22 cellular contexts compared by ENCODE assay signal in the genomic region with DNA sequence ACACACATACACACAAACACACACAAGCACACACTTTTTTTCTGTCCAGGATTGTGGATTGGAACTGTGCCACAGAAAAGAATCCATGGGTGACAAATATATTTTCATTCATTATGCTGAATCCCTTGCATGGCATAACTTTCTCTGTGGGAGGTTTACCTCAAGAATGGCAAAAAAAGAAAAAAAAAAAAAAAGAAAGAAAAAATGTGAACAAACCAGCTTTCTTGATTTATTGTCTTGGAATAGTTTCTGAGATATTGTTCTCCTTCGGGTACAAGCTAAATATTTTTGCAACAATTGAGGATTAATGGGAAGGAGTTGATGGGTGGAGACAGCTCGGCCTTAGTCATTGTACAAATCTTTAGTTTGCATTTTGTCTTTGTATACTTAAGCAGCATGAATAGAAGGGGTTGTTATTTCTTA.
DNase-seq lines count a peak whose midpoint lies in the region; ATAC-seq and TF ChIP-seq lines count a peak whose summit lies in the region.
"Had no signal": no experiment of that assay in that cellular context is flagged by ENCODE, and none has a peak within 500 bp of the region (broad histone marks: within the 10 kb centered on the region; RNA-seq: fewer than 3 reads in every experiment).

No MANE protein-coding gene starts in this region.

- ATAC-seq in GM21529 (IDR thresholded peaks at IDR 0.05; ENCODE audit: unreplicated experiment) (no peak), GM18505 (IDR thresholded peaks at IDR 0.05; ENCODE audit: unreplicated experiment) (no peak)
- ATAC-seq: CD8-positive, alpha-beta T cell; heart left ventricle; natural killer cell treated with Interleukin-12 subunit alpha and Interleukin-12 subunit beta and Interleukin-15 and Interleukin-18, amount 100 ng/mL, for 72 hours had no signal

- no peaks in the 10 kb centered on the region for H3K27me3 ChIP-seq in H7 (ENCODE audit: control insufficient read depth, insufficient read depth, low read length)
- H3K27me3 ChIP-seq: heart left ventricle, stomach, vagina had no signal

- TF ChIP-seq CTCF in AG09309 (IDR thresholded peaks at IDR 0.05; ENCODE audit: control insufficient read depth, insufficient read depth, low read depth, low read length, missing control alignments) (no peak), LNCaP clone FGC (IDR thresholded peaks at IDR 0.05; ENCODE audit: control insufficient read depth, extremely low read depth, insufficient read depth) (no peak)

- no peak overlapping the region for H3K4me3 ChIP-seq in AG09309 (ENCODE audit: control insufficient read depth, low read depth, low read length)
- H3K4me3 ChIP-seq in LNCaP clone FGC (ENCODE audit: low read depth, low read length), result peak overlapping the region; percentile 19
- no peak overlapping the region for H3K4me3 ChIP-seq in H7 (ENCODE audit: insufficient read depth, low read depth, low read length)
- H3K4me3 ChIP-seq: heart left ventricle, stomach, vagina had no signal

- H3K36me3 ChIP-seq in H7 (replicated peaks; ENCODE audit: control insufficient read depth, insufficient read depth, low read length), result no peaks in the 10 kb centered on the region
- H3K36me3 ChIP-seq: heart left ventricle, stomach, vagina had no signal

- peak; percentile 32 for DNase-seq in AG09309 (ENCODE audit: low read depth)
- peak; percentile 87 for DNase-seq in LNCaP clone FGC (ENCODE audit: low read depth)
- DNase-seq in brain pericyte (ENCODE audit: low read depth, low spot score), result peak; percentile 53
- DNase-seq in kidney tubule cell (ENCODE audit: low spot score), result peak; percentile 53
- no peak for DNase-seq in NCI-H2227 treated with DMSO at 0.1 percent for 48 hours (lab: John Stamatoyannopoulos, UW)
- no peak for DNase-seq in H7
- DNase-seq: ACHN; activated effector memory CD4-positive, alpha-beta T cell treated with Interleukin-2 at 50 U/mL for 16 hours; anterior cingulate cortex; CD8-positive, alpha-beta T cell; heart left ventricle; islet precursor cell; MV-4-11; NCI-H2029 treated with DMSO at 0.1 percent for 48 hours; NCI-H510A treated with DMSO at 0.1 percent for 48 hours; SHP77 treated with DMSO at 0.1 percent for 48 hours; stomach; T-helper 9 cell had no signal

- no peak for TF ChIP-seq POLR2A in GM18505 (IDR thresholded peaks at IDR 0.05; ENCODE audit: borderline replicate concordance, extremely low read depth, insufficient read depth, insufficient read length)

Comparison
In these comparisons a context has a peak if more than half of its experiments do, and no peak if none do; other contexts are left out.
1. DNase-seq: peak in AG09309 (single experiment), LNCaP clone FGC (single experiment), brain pericyte (single experiment) and kidney tubule cell (single experiment); none in NCI-H2227 treated with DMSO at 0.1 percent for 48 hours (single experiment) and H7 (single experiment).